ENCODE assay signal across 4 cellular contexts in genomic region chr10:6776170-6776569, GRCh38.
"Had no signal": no experiment of that assay in that cellular context is flagged by ENCODE, and none has a peak within 500 bp of the region (broad histone marks: within the 10 kb centered on the region; RNA-seq: fewer than 3 reads in every experiment).

No MANE protein-coding gene starts in this region.

- H3K4me2 ChIP-seq: GM23338 had no signal

- H3K4me3 ChIP-seq: GM23338, K562 had no signal

- ATAC-seq: GM23338, K562 had no signal

- H2AFZ ChIP-seq: GM23338 had no signal

- DNase-seq: H9, HCEC 1CT had no signal

- H3K27ac Mint-ChIP-seq: GM23338, H9 had no signal

- H3K4me3 Mint-ChIP-seq: GM23338, H9 had no signal
